2 cellular contexts compared by ENCODE assay signal in genomic region chr22:24552503-24553286, GRCh38.
TF ChIP-seq lines count a peak whose summit lies in the region.

No MANE protein-coding gene starts in this region.

TF ChIP-seq in HEK293, 187 proteins besides CTCF, POLR2A, EP300 and RAD21:
- 0 out of 2 replicates have a peak, but pooled peaks have one; percentile 24 for TF ChIP-seq GLIS1 (tag by site-specific recombination; IDR thresholded peaks at IDR 0.05)
- TF ChIP-seq KLF1 (tag by site-specific recombination; IDR thresholded peaks at IDR 0.05), result peak; percentile 54; the same call in 1 of the 2 replicates
- 0 out of 2 replicates have a peak, but pooled peaks have one; percentile 17 for TF ChIP-seq KLF17 (tag by site-specific recombination; IDR thresholded peaks at IDR 0.05)

TF ChIP-seq in GM12878, 131 proteins besides CTCF, POLR2A, EP300 and RAD21:
- TF ChIP-seq MEF2B (IDR thresholded peaks at IDR 0.05; ENCODE audit: partially characterized antibody, poor library complexity, severe bottlenecking), result peak; percentile 63
